ENCODE assay signal across 12 cellular contexts in the genomic region with DNA sequence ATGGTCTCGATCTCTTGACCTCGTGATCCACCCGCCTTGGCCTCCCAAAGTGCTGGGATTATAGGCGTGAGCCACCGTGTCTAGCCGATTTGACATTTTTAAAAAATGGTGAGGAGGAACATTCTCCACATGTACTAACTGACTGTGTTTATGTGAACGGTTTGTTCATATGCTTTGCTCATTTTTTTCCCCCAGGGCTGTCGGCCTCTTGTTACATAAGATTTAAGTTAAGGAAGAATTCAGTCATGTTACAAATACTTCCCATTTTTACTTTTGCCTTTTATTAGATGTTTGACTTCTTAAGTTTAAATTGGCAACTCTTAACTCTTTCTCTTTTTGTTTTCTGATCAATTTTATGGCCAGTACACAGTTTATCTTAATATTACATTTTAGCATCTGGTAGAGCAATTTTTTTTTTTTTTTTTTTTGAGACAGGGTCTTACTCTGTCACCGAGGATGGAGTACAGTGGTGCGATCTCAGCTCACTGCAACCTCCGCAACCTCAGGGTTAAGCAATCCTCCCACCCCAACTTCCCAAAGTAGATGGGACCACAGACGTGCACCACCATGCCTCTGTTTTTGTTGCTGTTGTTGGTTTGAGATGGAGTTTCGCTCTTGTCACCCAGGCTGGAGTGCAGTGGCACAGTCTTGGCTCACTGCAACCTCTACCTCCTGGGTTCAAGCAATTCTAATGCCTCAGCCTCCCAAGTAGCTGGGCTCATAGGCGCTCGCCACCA.
"Had no signal": no experiment of that assay in that cellular context is flagged by ENCODE, and none has a peak within 500 bp of the region (broad histone marks: within the 10 kb centered on the region; RNA-seq: fewer than 3 reads in every experiment).

No MANE protein-coding gene starts in this region.

- H3K4me3 Mint-ChIP-seq: activated naive CD4-positive, alpha-beta T cell treated with anti-CD3 and anti-CD28 coated beads, Interleukin-2, amount 10 ng/mL, durations not matched to agents 7 days and 5 days; neural progenitor cell; stimulated activated naive CD8-positive, alpha-beta T cell treated with anti-CD3 and anti-CD28 coated beads, Interleukin-15, amount 100 ng/mL, for 72 hours; type B pancreatic cell had no signal

- ATAC-seq: activated CD4-positive, CD25-positive, alpha-beta regulatory T cell treated with anti-CD3 and anti-CD28 coated beads, Interleukin-2, amount 50 U/mL, for 24 hours; esophagus mucosa; sciatic nerve; stimulated activated naive CD8-positive, alpha-beta T cell treated with anti-CD3 and anti-CD28 coated beads, Interleukin-15, amount 100 ng/mL, for 72 hours had no signal

- H3K4me1 ChIP-seq: neural progenitor cell had no signal

- H3K4me3 ChIP-seq: neural progenitor cell, pancreas had no signal

- H3K27me3 ChIP-seq: neural progenitor cell, pancreas had no signal

- DNase-seq: activated CD4-positive, alpha-beta T cell treated with anti-CD3 and anti-CD28 coated beads, Interleukin-2, amount 50 U/mL, for 1 hour; activated naive CD4-positive, alpha-beta T cell treated with anti-CD3 and anti-CD28 coated beads, Interleukin-2, amount 10 ng/mL, durations not matched to agents 7 days and 5 days; activated T-cell treated with anti-CD3 and anti-CD28 coated beads for 4 hours; left cardiac atrium; mammary epithelial cell; pancreas; stimulated activated naive CD8-positive, alpha-beta T cell treated with anti-CD3 and anti-CD28 coated beads, Interleukin-15, amount 100 ng/mL, for 72 hours had no signal

- H3K27ac Mint-ChIP-seq: activated naive CD4-positive, alpha-beta T cell treated with anti-CD3 and anti-CD28 coated beads, Interleukin-2, amount 10 ng/mL, durations not matched to agents 7 days and 5 days; neural progenitor cell; type B pancreatic cell had no signal

- H3K27me3 Mint-ChIP-seq: activated naive CD4-positive, alpha-beta T cell treated with anti-CD3 and anti-CD28 coated beads, Interleukin-2, amount 10 ng/mL, durations not matched to agents 7 days and 5 days; stimulated activated naive CD8-positive, alpha-beta T cell treated with anti-CD3 and anti-CD28 coated beads, Interleukin-15, amount 100 ng/mL, for 72 hours; type B pancreatic cell had no signal

- H3K27ac ChIP-seq: neural progenitor cell, pancreas had no signal

- H3K9me3 ChIP-seq: pancreas had no signal

- H3K9me3 Mint-ChIP-seq: activated naive CD4-positive, alpha-beta T cell treated with anti-CD3 and anti-CD28 coated beads, Interleukin-2, amount 10 ng/mL, durations not matched to agents 7 days and 5 days; stimulated activated naive CD8-positive, alpha-beta T cell treated with anti-CD3 and anti-CD28 coated beads, Interleukin-15, amount 100 ng/mL, for 72 hours; type B pancreatic cell had no signal
